In the genomic region with DNA sequence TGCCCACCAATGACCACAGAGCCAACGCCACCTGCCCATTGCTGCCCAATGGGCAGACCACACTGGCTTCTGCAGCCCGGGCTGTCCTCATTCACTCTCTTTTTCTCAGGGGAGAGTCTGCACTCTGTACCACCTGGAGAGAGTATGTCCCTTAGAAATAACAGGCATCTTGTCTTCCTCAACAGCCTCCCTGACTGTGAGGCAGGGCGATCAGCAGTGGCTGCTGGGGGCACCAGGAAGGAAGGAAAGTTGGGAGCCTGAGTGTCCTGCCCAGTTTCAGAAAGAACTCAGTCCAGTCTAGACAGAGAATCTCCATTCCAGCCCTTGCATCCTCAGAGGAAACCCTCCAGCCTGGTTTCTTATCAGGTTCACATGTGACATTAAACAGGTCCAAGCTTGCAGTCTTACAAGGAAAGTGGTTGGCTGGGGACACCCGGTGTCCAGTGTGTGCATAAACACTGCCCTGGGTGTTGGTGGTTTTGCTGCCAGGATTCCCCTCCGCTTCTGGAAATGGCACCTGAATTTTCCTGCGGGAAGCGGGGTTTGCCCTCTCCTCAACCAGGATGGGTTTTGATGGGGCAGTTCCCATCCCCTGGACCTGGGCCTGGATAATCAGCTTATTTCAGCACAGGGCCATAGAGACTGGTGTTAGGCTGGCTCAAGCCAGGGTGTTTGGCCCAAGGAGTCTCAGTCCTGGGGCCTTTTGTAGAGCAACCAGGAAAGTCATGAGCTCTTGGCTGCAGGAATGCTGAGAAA, we compare ENCODE assay signal across 9 cellular contexts. TPM values are rescaled to one million over a fixed set of nuclear protein-coding genes. Genes with fewer than 3 reads are reported as not detected.
DNase-seq lines count a peak whose midpoint lies in the region; ATAC-seq, FAIRE-seq and TF ChIP-seq lines count a peak whose summit lies in the region.
"Had no signal": no experiment of that assay in that cellular context is flagged by ENCODE, and none has a peak within 500 bp of the region (broad histone marks: within the 10 kb centered on the region; RNA-seq: fewer than 3 reads in every experiment).

No MANE protein-coding gene starts in this region.

- DNase-seq in Daoy (ENCODE audit: low read depth) (peak; percentile 38), HK-2 (ENCODE audit: unreplicated experiment) (peak; percentile 16), K562 (ENCODE audit: extremely low read depth in 1 of 4, low spot score in 3 of 4) (peak in 1 of 4 experiments; percentile 22), iPS-NIHi11 (ENCODE audit: low spot score) (peak; percentile 51), stomach (peak; percentile 67), middle frontal gyrus (ENCODE audit: extremely low spot score, low spot score) (no peak)
- no peak for DNase-seq in activated CD4-positive, alpha-beta T cell treated with anti-CD3 and anti-CD28 coated beads, Interleukin-2, amount 50 U/mL, for 4 hours

- H3K4me1 ChIP-seq in K562 (replicated peaks in 1 of 2; ENCODE audit: control insufficient read depth in 2 of 2, insufficient read depth in 2 of 2, low read length in 2 of 2) (no peaks in the 10 kb centered on the region), stomach (peaks cover 7 to 21% (median 11%) of the 10 kb centered on the region in 4 donors)

- FAIRE-seq in K562 (lab: Jason Lieb, UNC) = no peak

- peak; percentile 70 to 85 for TF ChIP-seq RAD21 in K562 (CRISPR knock-in tag; conservative IDR thresholded peaks at IDR 0.05 in 1 of 2, IDR thresholded peaks at IDR 0.05 in 1 of 2)

- no peak overlapping the region for H3K4me2 ChIP-seq in K562 (ENCODE audit: insufficient read depth, low read length)

- TF ChIP-seq POLR2A in K562 (conservative IDR thresholded peaks at IDR 0.05) = no peak
- TF ChIP-seq POLR2A in stomach (IDR thresholded peaks at IDR 0.05) = no peak

- POLR2A ChIA-PET in K562 (lab: Yijun Ruan, JAX) = interaction anchor here (1.8 kb wide), 1 partner anchor 11 kb away, joined by 4 read pairs; no protein-coding TSS in a partner anchor

- BruUV-seq in K562 (replicated peaks; lab: Mats Ljungman, UMichigan) = no TSS peak

- H3K9me3 ChIP-seq in K562 (replicated peaks; ENCODE audit: control insufficient read depth, insufficient read depth, low read depth, low read length) (no peaks in the 10 kb centered on the region), stomach (no peaks in the 10 kb centered on the region)

- in situ Hi-C loops in K562 (cut with MboI) = no loop called here

- no peak for TF ChIP-seq EP300 in K562 (IDR thresholded peaks at IDR 0.05; ENCODE audit: low read length)
- TF ChIP-seq EP300 in stomach (IDR thresholded peaks at IDR 0.05) = no peak

- intact Hi-C loops in K562 (cut with micrococcal nuclease) = no loop called here
- intact Hi-C loops in stomach (cut with DNase I; ENCODE audit: low total_unique reads) = loop anchor here (10.0 kb wide), 1 partner anchor 173 kb away; no protein-coding TSS in a partner anchor

- H4K20me1 ChIP-seq in K562 (replicated peaks; ENCODE audit: control insufficient read depth, insufficient read depth, low read length) = no peaks in the 10 kb centered on the region

- H3K27ac ChIP-seq in K562 (ENCODE audit: extremely low read depth, low read depth, low read length) (no peak overlapping the region), stomach (no peak overlapping the region)

- H2AFZ ChIP-seq in K562 (ENCODE audit: low read depth, low read length) = no peak overlapping the region

- CTCF ChIA-PET in K562 (lab: Yijun Ruan, JAX; ENCODE audit: low intra/inter-chr PET ratio) = interaction anchor here (1.1 to 1.3 kb wide), 2 partner anchors 126 to 166 kb away, joined by 4 to 8 read pairs; no protein-coding TSS in a partner anchor

- TF ChIP-seq CTCF in K562 (IDR thresholded peaks at IDR 0.05 in 2 of 3, conservative IDR thresholded peaks at IDR 0.05 in 1 of 3; ENCODE audit: insufficient read depth in 2 of 3, low read depth in 1 of 3, low read length in 3 of 3) (peak in 2 of 3 experiments; percentile 41 to 45; a peak in 3 of 6 replicates), stomach (IDR thresholded peaks at IDR 0.05) (peak in 5 of 7 experiments; percentile 36 to 84 (median 63))

- WGBS in K562 (ENCODE audit: insufficient coverage, low coverage, missing lambda C conversion rate) = 0% methylated on average over 7 of the region's 7 CpGs
- WGBS in stomach, 5 donors = 41 to 56% (median 48%) methylated on average over 5 to 7 of the region's 7 CpGs

- H3K9ac ChIP-seq in K562 (ENCODE audit: insufficient read depth in 1 of 2, low read depth in 2 of 2, low read length in 2 of 2) = no peak overlapping the region

- peaks cover 3 to 41% of the 10 kb centered on the region in 2 experiments; a peak in 3 of 5 replicates for H3K27me3 ChIP-seq in K562 (ENCODE audit: control insufficient read depth in 2 of 2, insufficient read depth in 2 of 2, low read length in 2 of 2)
- no peaks in the 10 kb centered on the region for H3K27me3 ChIP-seq in stomach

- H3K4me3 ChIP-seq in K562 = no peak overlapping the region
- H3K4me3 ChIP-seq in stomach = no peak overlapping the region

- no peaks in the 10 kb centered on the region for H3K79me2 ChIP-seq in K562 (ENCODE audit: control insufficient read depth, insufficient read depth, low read length)

- H3K36me3 ChIP-seq in K562 (ENCODE audit: control insufficient read depth, insufficient read depth, low read length) (no peaks in the 10 kb centered on the region), stomach (no peaks in the 10 kb centered on the region)

- peak; percentile 67 for ATAC-seq in K562
- no peak for ATAC-seq in HG02885 (IDR thresholded peaks at IDR 0.05; ENCODE audit: poor library complexity, unreplicated experiment)

- H3K9me1 ChIP-seq in K562 (ENCODE audit: control insufficient read depth, insufficient read depth, low read length) = no peaks in the 10 kb centered on the region

TF ChIP-seq in K562, 482 proteins besides CTCF, POLR2A, EP300 and RAD21:
- TF ChIP-seq, protein P1, sequence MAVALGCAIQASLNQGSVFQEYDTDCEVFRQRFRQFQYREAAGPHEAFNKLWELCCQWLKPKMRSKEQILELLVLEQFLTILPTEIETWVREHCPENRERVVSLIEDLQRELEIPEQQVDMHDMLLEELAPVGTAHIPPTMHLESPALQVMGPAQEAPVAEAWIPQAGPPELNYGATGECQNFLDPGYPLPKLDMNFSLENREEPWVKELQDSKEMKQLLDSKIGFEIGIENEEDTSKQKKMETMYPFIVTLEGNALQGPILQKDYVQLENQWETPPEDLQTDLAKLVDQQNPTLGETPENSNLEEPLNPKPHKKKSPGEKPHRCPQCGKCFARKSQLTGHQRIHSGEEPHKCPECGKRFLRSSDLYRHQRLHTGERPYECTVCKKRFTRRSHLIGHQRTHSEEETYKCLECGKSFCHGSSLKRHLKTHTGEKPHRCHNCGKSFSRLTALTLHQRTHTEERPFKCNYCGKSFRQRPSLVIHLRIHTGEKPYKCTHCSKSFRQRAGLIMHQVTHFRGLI (CRISPR knock-in tag; IDR thresholded peaks at IDR 0.05) = no peak
- TF ChIP-seq, protein P2, sequence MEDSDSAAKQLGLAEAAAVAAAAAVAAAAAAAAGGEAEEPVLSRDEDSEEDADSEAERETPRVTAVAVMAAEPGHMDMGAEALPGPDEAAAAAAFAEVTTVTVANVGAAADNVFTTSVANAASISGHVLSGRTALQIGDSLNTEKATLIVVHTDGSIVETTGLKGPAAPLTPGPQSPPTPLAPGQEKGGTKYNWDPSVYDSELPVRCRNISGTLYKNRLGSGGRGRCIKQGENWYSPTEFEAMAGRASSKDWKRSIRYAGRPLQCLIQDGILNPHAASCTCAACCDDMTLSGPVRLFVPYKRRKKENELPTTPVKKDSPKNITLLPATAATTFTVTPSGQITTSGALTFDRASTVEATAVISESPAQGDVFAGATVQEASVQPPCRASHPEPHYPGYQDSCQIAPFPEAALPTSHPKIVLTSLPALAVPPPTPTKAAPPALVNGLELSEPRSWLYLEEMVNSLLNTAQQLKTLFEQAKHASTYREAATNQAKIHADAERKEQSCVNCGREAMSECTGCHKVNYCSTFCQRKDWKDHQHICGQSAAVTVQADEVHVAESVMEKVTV (CRISPR knock-in tag; IDR thresholded peaks at IDR 0.05) = peak; percentile 81
- TF ChIP-seq DNMT1 (IDR thresholded peaks at IDR 0.05) = no peak
- TF ChIP-seq, protein P3, sequence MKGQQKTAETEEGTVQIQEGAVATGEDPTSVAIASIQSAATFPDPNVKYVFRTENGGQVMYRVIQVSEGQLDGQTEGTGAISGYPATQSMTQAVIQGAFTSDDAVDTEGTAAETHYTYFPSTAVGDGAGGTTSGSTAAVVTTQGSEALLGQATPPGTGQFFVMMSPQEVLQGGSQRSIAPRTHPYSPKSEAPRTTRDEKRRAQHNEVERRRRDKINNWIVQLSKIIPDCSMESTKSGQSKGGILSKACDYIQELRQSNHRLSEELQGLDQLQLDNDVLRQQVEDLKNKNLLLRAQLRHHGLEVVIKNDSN (CRISPR knock-in tag; IDR thresholded peaks at IDR 0.05) = 0 out of 2 replicates have a peak, but pooled peaks have one; percentile 11
TF ChIP-seq in K562: peak in this region for 2.

RNA-seq across cellular contexts. Expression of a gene that starts 37.1 kb away (rescaled TPM):
- 0.27 and 0.40 TPM in 2 replicates for total RNA-seq in Daoy (2014; rRNA removed; shearing (Covaris generic))
- 0.46 TPM in 1 of 2 replicates, not detected in the other for total RNA-seq in K562 (2011; cell fraction: chromatin; rRNA removed; ENCODE audit: low replicate concordance)
- total RNA-seq in K562 (2011; cell fraction: nucleolus; rRNA removed) = 0.17 and 0.26 TPM in 2 replicates
- not detected in 2 replicates for total RNA-seq in K562 (2011; cell fraction: nucleoplasm; rRNA removed)
- total RNA-seq in K562 (2014; rRNA removed) = not detected in 2 replicates
- not detected in 2 replicates for total RNA-seq in K562 (2014; rRNA removed; fragmentation: Illumina TruSeq; extraction: Trizol)
- 0.15 TPM in 1 of 2 replicates, not detected in the other for total RNA-seq in K562 (2015; rRNA removed; fragmentation: Illumina TruSeq; extraction: Trizol)
- not detected in 2 replicates for total RNA-seq in K562 (2021)
- 0.15 and 0.17 TPM in 2 replicates for polyA plus RNA-seq in K562 (2011; rRNA removed)
- 0.12 TPM in 1 of 2 replicates, not detected in the other for polyA plus RNA-seq in K562 (2011; cell fraction: cytosol; rRNA removed)
- 0.55 and 0.69 TPM in 2 replicates for polyA plus RNA-seq in K562 (2011; cell fraction: nucleus; rRNA removed)
- polyA plus RNA-seq in K562 (2012) = 0.30 TPM in 1 of 2 replicates, not detected in the other
- polyA plus RNA-seq in K562 (2014; fragmentation: Illumina TruSeq; extraction: Trizol) = 0.04 TPM in 1 of 2 replicates, not detected in the other
- under 1 TPM in 1 of 2 experiments, not detected in 1; 0.04 TPM for polyA plus RNA-seq in K562 (2014; fragmentation: Nextera tagmentation; extraction: Ambion mirVana)
- not detected in 2 replicates for polyA plus RNA-seq in K562 (2014; rRNA removed)
- not detected in 2 replicates for polyA minus RNA-seq in K562 (2011; rRNA and poly(A)+ RNA removed)
- not detected in 2 replicates for polyA minus RNA-seq in K562 (2011; cell fraction: cytosol; rRNA and poly(A)+ RNA removed)
- 0.22 TPM in 1 of 2 replicates, not detected in the other for polyA minus RNA-seq in K562 (2011; cell fraction: nucleus; rRNA and poly(A)+ RNA removed)
- 1 to 10 TPM in 2 of 5 donors, under 1 TPM in 1, not detected in 2; 0.43 to 1.8 (median 1.4) TPM for total RNA-seq in stomach
- 1 to 10 TPM in 1 of 3 donors, under 1 TPM in 2; 0.35 to 6.3 (median 0.56) TPM for polyA plus RNA-seq in stomach
- total RNA-seq: mononuclear cell had no signal

Comparison
In these comparisons a context has a peak if more than half of its experiments do, and no peak if none do; other contexts are left out.
1. DNase-seq: peak in Daoy (single experiment), HK-2 (single experiment), iPS-NIHi11 (single experiment) and stomach (single experiment); none in activated CD4-positive, alpha-beta T cell treated with anti-CD3 and anti-CD28 coated beads, Interleukin-2, amount 50 U/mL, for 4 hours (0 of 2) and middle frontal gyrus (single experiment).